In the genomic region with DNA sequence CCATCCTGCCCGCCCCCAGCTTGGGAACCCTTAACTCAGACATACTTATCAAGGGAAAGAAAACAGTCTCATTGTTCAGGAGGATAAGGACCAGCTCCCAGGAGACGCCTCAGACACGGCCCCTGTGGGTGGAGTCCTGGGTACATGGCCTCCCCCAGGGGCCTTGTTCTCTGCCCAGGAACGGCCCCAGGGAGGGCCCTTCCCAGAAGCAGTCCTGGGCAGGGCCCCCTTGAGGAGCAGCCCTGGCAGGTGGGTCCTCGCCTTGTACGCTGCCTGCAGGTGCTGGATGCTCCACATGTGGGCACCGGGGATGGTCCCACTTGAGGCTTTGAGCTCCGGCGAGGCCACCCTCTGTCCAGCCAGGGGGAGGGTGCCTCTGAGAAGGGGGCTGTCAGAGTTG, we compare ENCODE assay signal across 15 cellular contexts. TPM values are rescaled to one million over a fixed set of nuclear protein-coding genes. Genes with fewer than 3 reads are reported as not detected.
DNase-seq lines count a peak whose midpoint lies in the region; TF ChIP-seq lines count a peak whose summit lies in the region.
"Had no signal": no experiment of that assay in that cellular context is flagged by ENCODE, and none has a peak within 500 bp of the region (broad histone marks: within the 10 kb centered on the region; RNA-seq: fewer than 3 reads in every experiment).

No MANE protein-coding gene starts in this region.

- TF ChIP-seq POLR2A in testis (IDR thresholded peaks at IDR 0.05), result no peak

- H3K27ac Mint-ChIP-seq in T-helper 2 cell treated with Interferon-gamma antibody and Interleukin-4, amounts not matched to agents 5 μg/mL and 100 μg/mL, for 36 hours, result no peak overlapping the region

- no peaks in the 10 kb centered on the region for H3K9me3 Mint-ChIP-seq in T-helper 2 cell treated with Interferon-gamma antibody and Interleukin-4, amounts not matched to agents 5 μg/mL and 100 μg/mL, for 36 hours

- intact Hi-C loops in testis (cut with DNase I; ENCODE audit: low total_unique reads), result no loop called here

- TF ChIP-seq CTCF in testis (IDR thresholded peaks at IDR 0.05) (no peak), MM.1S (IDR thresholded peaks at IDR 0.05; ENCODE audit: low read length) (no peak)

- DNase-seq in HUDEP-2 (lab: John Stamatoyannopoulos, UW; ENCODE audit: unreplicated experiment in 76 of 76), result peak in 71 of 76 experiments; percentile 25 to 88 (median 67)
- DNase-seq in NCI-H2107 treated with DMSO at 0.1 percent for 48 hours (lab: John Stamatoyannopoulos, UW; ENCODE audit: unreplicated experiment), result peak; percentile 23
- peak; percentile 57 for DNase-seq in UCSD-AML1 (lab: John Stamatoyannopoulos, UW; ENCODE audit: unreplicated experiment)
- DNase-seq in testis, result peak; percentile 90
- no peak for DNase-seq in MM.1S
- DNase-seq in kidney glomerular epithelial cell (lab: John Stamatoyannopoulos, UW), result no peak
- no peak for DNase-seq in T-helper 2 cell treated with Interferon-gamma antibody and Interleukin-4, amounts not matched to agents 5 μg/mL and 100 μg/mL, for 36 hours (ENCODE audit: low spot score)
- DNase-seq: C1 segment of cervical spinal cord, COR-L47, H7, Kasumi-1, NCI-H1694 treated with DMSO at 0.1 percent for 48 hours, NCI-H524 treated with DMSO at 0.1 percent for 48 hours, PC-3 had no signal

- peaks cover 49% of the 10 kb centered on the region for H3K27me3 Mint-ChIP-seq in T-helper 2 cell treated with Interferon-gamma antibody and Interleukin-4, amounts not matched to agents 5 μg/mL and 100 μg/mL, for 36 hours (ENCODE audit: low read depth)

- H3K36me3 ChIP-seq in testis (ENCODE audit: low read depth, missing control alignments) (no peaks in the 10 kb centered on the region), MM.1S (replicated peaks; ENCODE audit: insufficient read depth, low read length) (no peaks in the 10 kb centered on the region)

- H3K27ac ChIP-seq in testis, result no peak overlapping the region
- no peak overlapping the region for H3K27ac ChIP-seq in MM.1S (ENCODE audit: low read length)

- no peaks in the 10 kb centered on the region for H3K27me3 ChIP-seq in testis
- H3K27me3 ChIP-seq in MM.1S (replicated peaks; ENCODE audit: insufficient read depth, low read length), result peaks cover 90% of the 10 kb centered on the region

- no peaks in the 10 kb centered on the region for H3K79me2 ChIP-seq in MM.1S (ENCODE audit: low read length)

- no peaks in the 10 kb centered on the region for H4K20me1 ChIP-seq in MM.1S (ENCODE audit: insufficient read depth, low read length)

- no peak overlapping the region for H3K4me3 Mint-ChIP-seq in T-helper 2 cell treated with Interferon-gamma antibody and Interleukin-4, amounts not matched to agents 5 μg/mL and 100 μg/mL, for 36 hours

- no peak overlapping the region for H3K9ac ChIP-seq in MM.1S (ENCODE audit: low read length)

- H3K9me2 ChIP-seq in MM.1S (replicated peaks; ENCODE audit: insufficient read depth, low read length), result no peaks in the 10 kb centered on the region

- no peak overlapping the region for H3K4me2 ChIP-seq in MM.1S (ENCODE audit: low read depth, low read length)

- no peaks in the 10 kb centered on the region for H3K9me3 ChIP-seq in testis
- H3K9me3 ChIP-seq in MM.1S (replicated peaks; ENCODE audit: insufficient read depth, low read length), result no peaks in the 10 kb centered on the region

- H3K4me1 ChIP-seq in testis (peaks cover 36% of the 10 kb centered on the region), MM.1S (ENCODE audit: low read length) (no peaks in the 10 kb centered on the region)

- 55 to 87% methylated on average over 9 of the region's 9 CpGs for WGBS in testis, 2 donors

- H2AFZ ChIP-seq in MM.1S (ENCODE audit: low read length), result no peak overlapping the region

- H3F3A ChIP-seq in MM.1S (ENCODE audit: insufficient read depth, low read length), result no peaks in the 10 kb centered on the region

- H3K4me3 ChIP-seq in testis (no peak overlapping the region), MM.1S (ENCODE audit: low read length) (no peak overlapping the region)
- H3K4me3 ChIP-seq: GM12878 had no signal

- H3K4me1 Mint-ChIP-seq in T-helper 2 cell treated with Interferon-gamma antibody and Interleukin-4, amounts not matched to agents 5 μg/mL and 100 μg/mL, for 36 hours (ENCODE audit: low read depth), result no peaks in the 10 kb centered on the region

- H3K36me3 Mint-ChIP-seq in T-helper 2 cell treated with Interferon-gamma antibody and Interleukin-4, amounts not matched to agents 5 μg/mL and 100 μg/mL, for 36 hours (ENCODE audit: low read depth), result no peaks in the 10 kb centered on the region

RNA-seq across cellular contexts. Expression of gene GATA5, which starts 4.5 kb away (rescaled TPM):
- 10 to 100 TPM; 54.5 to 70.6 TPM for total RNA-seq in testis
- polyA plus RNA-seq in testis (ENCODE audit: insufficient read depth, low read depth, low replicate concordance), result 19.0 TPM
- total RNA-seq: GM12878 had no signal
- polyA plus RNA-seq: GM12878 had no signal

RNA-seq across cellular contexts. Expression of gene RBBP8NL, which starts 53.0 kb away (rescaled TPM):
- 1 to 10 TPM in 1 of 2 donors, under 1 TPM in 1; 0.81 to 1.3 TPM for total RNA-seq in testis
- polyA plus RNA-seq in testis (ENCODE audit: insufficient read depth, low read depth, low replicate concordance), result 2.8 TPM
- total RNA-seq: GM12878, H7 had no signal
- polyA plus RNA-seq: GM12878 had no signal

Comparison
In these comparisons a context has a peak if more than half of its experiments do, and no peak if none do; other contexts are left out.
1. DNase-seq: peak in HUDEP-2 (71 of 76), NCI-H2107 treated with DMSO at 0.1 percent for 48 hours (single experiment), UCSD-AML1 (single experiment) and testis (single experiment); none in MM.1S (single experiment), kidney glomerular epithelial cell (single experiment) and T-helper 2 cell treated with Interferon-gamma antibody and Interleukin-4, amounts not matched to agents 5 μg/mL and 100 μg/mL, for 36 hours (single experiment).